18 cellular contexts compared by ENCODE assay signal in genomic region chr2:217948341-217948791, GRCh38. TPM values are rescaled to one million over a fixed set of nuclear protein-coding genes. Genes with fewer than 3 reads are reported as not detected.
DNase-seq lines count a peak whose midpoint lies in the region; ATAC-seq and TF ChIP-seq lines count a peak whose summit lies in the region.
"Had no signal": no experiment of that assay in that cellular context is flagged by ENCODE, and none has a peak within 500 bp of the region (broad histone marks: within the 10 kb centered on the region; RNA-seq: fewer than 3 reads in every experiment).

No MANE protein-coding gene starts in this region.

- H3K27me3 ChIP-seq in RWPE2 (ENCODE audit: insufficient read depth, poor library complexity, severe bottlenecking) (no peaks in the 10 kb centered on the region), testis (no peaks in the 10 kb centered on the region)
- H3K27me3 ChIP-seq: left lung had no signal

- TF ChIP-seq POLR2A in testis (IDR thresholded peaks at IDR 0.05) = no peak

- H3K27ac ChIP-seq in RWPE2 (ENCODE audit: poor library complexity, severe bottlenecking) = no peak overlapping the region
- H3K27ac ChIP-seq in testis = peak overlapping the region; percentile 9 to 19
- H3K27ac ChIP-seq: left lung, SJCRH30 had no signal

- peaks cover 86% of the 10 kb centered on the region for H3K4me1 Mint-ChIP-seq in nephron
- H3K4me1 Mint-ChIP-seq in activated CD4-positive, alpha-beta memory T cell treated with anti-CD3 and anti-CD28 coated beads for 36 hours (ENCODE audit: low read depth) = no peaks in the 10 kb centered on the region
- H3K4me1 Mint-ChIP-seq: activated naive CD4-positive, alpha-beta T cell treated with anti-CD3 and anti-CD28 coated beads, Interleukin-2, amount 50 U/mL, for 24 hours had no signal

- CTCF ChIA-PET in activated CD4-positive, alpha-beta memory T cell treated with anti-CD3 and anti-CD28 coated beads for 36 hours (lab: Charles Lee) = no interaction called here
- CTCF ChIA-PET in HEK293T (lab: Yijun Ruan, JAX) = interaction anchor here (0.6 to 1.3 kb wide), 2 partner anchors 68 to 162 kb away, joined by 3 to 5 read pairs; no protein-coding TSS in a partner anchor

- intact Hi-C loops in testis (cut with DNase I; ENCODE audit: low total_unique reads) = no loop called here
- intact Hi-C loops in activated CD4-positive, alpha-beta memory T cell treated with anti-CD3 and anti-CD28 coated beads for 36 hours (cut with micrococcal nuclease) = no loop called here

- no peaks in the 10 kb centered on the region for H3K36me3 Mint-ChIP-seq in nephron (ENCODE audit: low read depth)
- H3K36me3 Mint-ChIP-seq in activated CD4-positive, alpha-beta memory T cell treated with anti-CD3 and anti-CD28 coated beads for 36 hours = no peaks in the 10 kb centered on the region
- H3K36me3 Mint-ChIP-seq: activated naive CD4-positive, alpha-beta T cell treated with anti-CD3 and anti-CD28 coated beads, Interleukin-2, amount 50 U/mL, for 24 hours had no signal

- peak overlapping the region in 2 of 3 experiments; percentile 21 to 65 for H3K27ac Mint-ChIP-seq in nephron
- H3K27ac Mint-ChIP-seq in activated CD4-positive, alpha-beta memory T cell treated with anti-CD3 and anti-CD28 coated beads for 36 hours = no peak overlapping the region
- H3K27ac Mint-ChIP-seq: activated naive CD4-positive, alpha-beta T cell treated with anti-CD3 and anti-CD28 coated beads, Interleukin-2, amount 50 U/mL, for 24 hours; dendritic cell treated with granulocyte-macrophage colony-stimulating factor and Interleukin-4, amounts not matched to agents 40 ng/mL and 50 ng/mL, for 4 days; stimulated activated naive CD8-positive, alpha-beta T cell treated with anti-CD3 and anti-CD28 coated beads, Interleukin-15, Interleukin-2, amounts not matched to agents 100 ng/mL and 50 ng/mL, for 24 hours had no signal

- 85 to 90% methylated on average over 4 of the region's 4 CpGs for WGBS in testis, 2 donors

- ATAC-seq in RWPE2 (ENCODE audit: low read depth) = no peak
- ATAC-seq: left lung had no signal

- H3K36me3 ChIP-seq in RWPE2 (ENCODE audit: low read depth) (no peaks in the 10 kb centered on the region), testis (ENCODE audit: low read depth, missing control alignments) (no peaks in the 10 kb centered on the region)
- H3K36me3 ChIP-seq: left lung, SJCRH30 had no signal

- TF ChIP-seq CTCF in RWPE2 (IDR thresholded peaks at IDR 0.05; ENCODE audit: poor library complexity, severe bottlenecking) = no peak
- TF ChIP-seq CTCF in epithelial cell of proximal tubule (conservative IDR thresholded peaks at IDR 0.05; ENCODE audit: low read depth, low read length) = peak; percentile 4
- TF ChIP-seq CTCF in nephron (IDR thresholded peaks at IDR 0.05; ENCODE audit: unreplicated experiment in 3 of 3) = no peak
- no peak for TF ChIP-seq CTCF in testis (IDR thresholded peaks at IDR 0.05)

- H3K9me3 ChIP-seq in RWPE2 (ENCODE audit: severe bottlenecking) = no peaks in the 10 kb centered on the region
- no peaks in the 10 kb centered on the region for H3K9me3 ChIP-seq in testis
- H3K9me3 ChIP-seq: left lung, SJCRH30 had no signal

- H3K27me3 Mint-ChIP-seq in nephron (ENCODE audit: low read depth) = no peaks in the 10 kb centered on the region
- H3K27me3 Mint-ChIP-seq in activated CD4-positive, alpha-beta memory T cell treated with anti-CD3 and anti-CD28 coated beads for 36 hours = peaks cover 9% of the 10 kb centered on the region

- H3K9me3 Mint-ChIP-seq in nephron = no peaks in the 10 kb centered on the region
- no peaks in the 10 kb centered on the region for H3K9me3 Mint-ChIP-seq in activated CD4-positive, alpha-beta memory T cell treated with anti-CD3 and anti-CD28 coated beads for 36 hours
- H3K9me3 Mint-ChIP-seq: activated CD4-positive, alpha-beta T cell treated with anti-CD3 and anti-CD28 coated beads, Interleukin-2, amount 10 ng/mL, durations not matched to agents 24 days and 14 days; activated naive CD4-positive, alpha-beta T cell treated with anti-CD3 and anti-CD28 coated beads, Interleukin-2, amount 50 U/mL, for 24 hours; dendritic cell treated with granulocyte-macrophage colony-stimulating factor and Interleukin-4, amounts not matched to agents 40 ng/mL and 50 ng/mL, for 4 days; stimulated activated naive CD8-positive, alpha-beta T cell treated with anti-CD3 and anti-CD28 coated beads, Interleukin-15, Interleukin-2, amounts not matched to agents 100 ng/mL and 50 ng/mL, for 24 hours had no signal

- DNase-seq in RWPE2 (ENCODE audit: low spot score) = peak; percentile 19
- no peak for DNase-seq in epithelial cell of proximal tubule (ENCODE audit: low read depth)
- no peak for DNase-seq in testis
- no peak for DNase-seq in activated CD4-positive, alpha-beta memory T cell treated with anti-CD3 and anti-CD28 coated beads for 36 hours
- DNase-seq in HEK293T (ENCODE audit: extremely low spot score) = no peak
- no peak for DNase-seq in effector CD8-positive, alpha-beta T cell (lab: John Stamatoyannopoulos, UW)
- DNase-seq: activated CD4-positive, alpha-beta T cell treated with anti-CD3 and anti-CD28 coated beads, Interleukin-2, amount 10 ng/mL, durations not matched to agents 24 days and 14 days; KBM-7; NCI-H1105 treated with DMSO at 0.1 percent for 48 hours; NCI-H2029; NCI-H748 treated with DMSO at 0.1 percent for 48 hours; SJCRH30; T1000 had no signal

- H3K4me3 Mint-ChIP-seq in nephron = no peak overlapping the region
- H3K4me3 Mint-ChIP-seq in activated CD4-positive, alpha-beta memory T cell treated with anti-CD3 and anti-CD28 coated beads for 36 hours = no peak overlapping the region
- H3K4me3 Mint-ChIP-seq: activated CD4-positive, alpha-beta T cell treated with anti-CD3 and anti-CD28 coated beads, Interleukin-2, amount 10 ng/mL, durations not matched to agents 24 days and 14 days; activated naive CD4-positive, alpha-beta T cell treated with anti-CD3 and anti-CD28 coated beads, Interleukin-2, amount 50 U/mL, for 24 hours; dendritic cell treated with granulocyte-macrophage colony-stimulating factor and Interleukin-4, amounts not matched to agents 40 ng/mL and 50 ng/mL, for 4 days; stimulated activated naive CD8-positive, alpha-beta T cell treated with anti-CD3 and anti-CD28 coated beads, Interleukin-15, Interleukin-2, amounts not matched to agents 100 ng/mL and 50 ng/mL, for 24 hours had no signal

- no peak overlapping the region for H3K4me3 ChIP-seq in RWPE2 (ENCODE audit: severe bottlenecking)
- H3K4me3 ChIP-seq in epithelial cell of proximal tubule (ENCODE audit: low read depth, low read length) = no peak overlapping the region
- H3K4me3 ChIP-seq in testis = no peak overlapping the region
- H3K4me3 ChIP-seq: left lung, SJCRH30 had no signal

- H3K4me1 ChIP-seq in RWPE2 (ENCODE audit: insufficient read depth, poor library complexity, severe bottlenecking) (peaks cover 8% of the 10 kb centered on the region), testis (peaks cover 58% of the 10 kb centered on the region)
- H3K4me1 ChIP-seq: SJCRH30 had no signal

- POLR2A ChIA-PET in activated CD4-positive, alpha-beta memory T cell treated with anti-CD3 and anti-CD28 coated beads for 36 hours (lab: Charles Lee) = no interaction called here
- POLR2A ChIA-PET in HEK293T (lab: Yijun Ruan, JAX) = no interaction called here

TF ChIP-seq in HEK293T, 16 proteins besides CTCF, POLR2A, EP300 and RAD21:
- TF ChIP-seq ZNF384 (IDR thresholded peaks at IDR 0.05) (no peak), FOXK2 (IDR thresholded peaks at IDR 0.05) (no peak), ARNT (IDR thresholded peaks at IDR 0.05) (no peak), FOXM1 (IDR thresholded peaks at IDR 0.05; ENCODE audit: borderline replicate concordance) (no peak), FOXA1 (IDR thresholded peaks at IDR 0.05) (no peak), CTBP1 (IDR thresholded peaks at IDR 0.05; ENCODE audit: borderline replicate concordance) (no peak), BHLHE40 (IDR thresholded peaks at IDR 0.05; ENCODE audit: borderline replicate concordance) (no peak), LEF1 (IDR thresholded peaks at IDR 0.05; ENCODE audit: borderline replicate concordance) (no peak), SP1 (IDR thresholded peaks at IDR 0.05) (no peak), PKNOX1 (IDR thresholded peaks at IDR 0.05) (no peak), NFRKB (IDR thresholded peaks at IDR 0.05) (no peak), SUZ12 (IDR thresholded peaks at IDR 0.05) (no peak), L3MBTL2 (conservative IDR thresholded peaks at IDR 0.05) (no peak)
TF ChIP-seq in HEK293T: peak in this region for 0.

RNA-seq across cellular contexts. Expression of gene TNS1, which starts 54.4 kb away (rescaled TPM):
- total RNA-seq in epithelial cell of proximal tubule (4.3 and 25.1 TPM in 2 replicates), testis (100 to 1,000 TPM; 227 to 256 TPM)
- 75.9 TPM for polyA plus RNA-seq in testis (ENCODE audit: insufficient read depth, low read depth, low replicate concordance)
- under 1 TPM; 0.92 to 0.97 TPM for total RNA-seq in activated CD4-positive, alpha-beta memory T cell treated with anti-CD3 and anti-CD28 coated beads for 36 hours
